In genomic region chr17:64448665-64449512, GRCh38 we compare ENCODE assay signal across 8 cellular contexts. TPM values are rescaled to one million over a fixed set of nuclear protein-coding genes. Genes with fewer than 3 reads are reported as not detected.
A peak's percentile ranks its signal among the peaks of the same experiment; 100 is the strongest.
DNase-seq lines count a peak whose midpoint lies in the region; ATAC-seq lines count a peak whose summit lies in the region.

Gene MILR1 (plus strand): TSS chr17:64449115. CDS start chr17:64449169, 54 bp downstream.

- H2AK5ac ChIP-seq in neuronal stem cell (ENCODE audit: low read depth, low read length) = no peak within 1 kb of the TSS

- no peak within 1 kb of the TSS for H2AFZ ChIP-seq in neuronal stem cell (ENCODE audit: low read length)

- H4K91ac ChIP-seq in neuronal stem cell (ENCODE audit: low read depth, low read length, poor library complexity) = no peak within 1 kb of the TSS

- no peak within 1 kb of the TSS for H2BK5ac ChIP-seq in neuronal stem cell (ENCODE audit: low read length)

- no peak within 1 kb of the TSS for H2BK15ac ChIP-seq in neuronal stem cell (ENCODE audit: low read length)

- no peak within 1 kb of the TSS for H3K4me2 ChIP-seq in neuronal stem cell (ENCODE audit: insufficient read depth, low read length, poor library complexity, severe bottlenecking)

- no peak within 1 kb of the TSS for H3K14ac ChIP-seq in neuronal stem cell (ENCODE audit: low read length)

- H3K4me3 ChIP-seq in skeletal muscle tissue (ENCODE audit: low read length in 3 of 3) (peak within 1 kb of the TSS in 1 of 3 donors; percentile 3), neuronal stem cell (ENCODE audit: low read length in 2 of 2) (no peak within 1 kb of the TSS)

- H4K8ac ChIP-seq in neuronal stem cell (ENCODE audit: low read depth, low read length) = no peak within 1 kb of the TSS

- H3K18ac ChIP-seq in neuronal stem cell (ENCODE audit: low read length) = no peak within 1 kb of the TSS

- H3K4ac ChIP-seq in neuronal stem cell (ENCODE audit: low read length) = no peak within 1 kb of the TSS

- WGBS in neuronal stem cell (ENCODE audit: extremely low coverage in 2 of 2, insufficient read length in 2 of 2, insufficient replicate concordance in 1 of 2), 2 donors = no CpG with 5 or more reads among the region's 10 CpGs

- no peaks in the 10 kb centered on the region for H3K9me3 ChIP-seq in skeletal muscle tissue (ENCODE audit: control insufficient read depth in 3 of 3, low read length in 3 of 3)
- H3K9me3 ChIP-seq in neuronal stem cell (replicated peaks in 1 of 2; ENCODE audit: control insufficient read depth in 2 of 2, insufficient read depth in 1 of 2, low read depth in 1 of 2, low read length in 2 of 2) = no peaks in the 10 kb centered on the region

- no peaks in the 10 kb centered on the region for H3K36me3 ChIP-seq in skeletal muscle tissue (ENCODE audit: control insufficient read depth in 3 of 3, insufficient read depth in 3 of 3, low read length in 3 of 3)
- no peaks in the 10 kb centered on the region for H3K36me3 ChIP-seq in neuronal stem cell (replicated peaks in 1 of 2; ENCODE audit: control insufficient read depth in 2 of 2, insufficient read depth in 2 of 2, low read length in 2 of 2)

- H2BK120ac ChIP-seq in neuronal stem cell (ENCODE audit: low read depth, low read length) = no peak within 1 kb of the TSS

- H3K9ac ChIP-seq in skeletal muscle tissue (ENCODE audit: low read depth in 1 of 3, low read length in 3 of 3) = no peak within 1 kb of the TSS
- no peak within 1 kb of the TSS for H3K9ac ChIP-seq in neuronal stem cell (ENCODE audit: low read depth, low read length, poor library complexity)

- peak; percentile 100 for DNase-seq in AML-193 (lab: John Stamatoyannopoulos, UW)
- peak; percentile 21 to 57 for DNase-seq in SW 1271 (lab: John Stamatoyannopoulos, UW)
- DNase-seq in foreskin melanocyte = peak; percentile 69
- DNase-seq in NCI-H526 treated with DMSO at 0.1 percent for 48 hours (lab: John Stamatoyannopoulos, UW) = no peak
- no peak for DNase-seq in neuronal stem cell (ENCODE audit: low spot score)
- no peak for DNase-seq in epidermal melanocyte (ENCODE audit: insufficient read length, low spot score)

- H3K4me1 ChIP-seq in skeletal muscle tissue (ENCODE audit: control insufficient read depth in 3 of 3, insufficient read depth in 3 of 3, low read length in 3 of 3) (peaks cover 0 to 2% (median 0%) of the 10 kb centered on the region in 3 donors), neuronal stem cell (ENCODE audit: control insufficient read depth in 2 of 2, insufficient read depth in 1 of 2, low read depth in 1 of 2, low read length in 2 of 2) (no peaks in the 10 kb centered on the region)

- no peaks in the 10 kb centered on the region for H3K79me1 ChIP-seq in neuronal stem cell (ENCODE audit: low read depth, low read length)

- H3K27me3 ChIP-seq in skeletal muscle tissue (ENCODE audit: control insufficient read depth in 3 of 3, insufficient read depth in 3 of 3, low read length in 3 of 3) = no peaks in the 10 kb centered on the region
- peaks cover 0 to 6% (median 0%) of the 10 kb centered on the region in 3 experiments for H3K27me3 ChIP-seq in neuronal stem cell (ENCODE audit: control insufficient read depth in 3 of 3, insufficient read depth in 3 of 3, low read depth in 1 of 3, low read length in 3 of 3)

- H3K27ac ChIP-seq in skeletal muscle tissue (ENCODE audit: low read depth, low read length) (peak within 1 kb of the TSS; percentile 55), neuronal stem cell (replicated peaks; ENCODE audit: low read length) (no peak within 1 kb of the TSS)

- ATAC-seq in GM21786 (IDR thresholded peaks at IDR 0.05; ENCODE audit: unreplicated experiment) = peak; percentile 65

- no peak within 1 kb of the TSS for H3K23ac ChIP-seq in neuronal stem cell (ENCODE audit: low read depth, low read length, poor library complexity)

- no peak within 1 kb of the TSS for H2BK12ac ChIP-seq in neuronal stem cell (ENCODE audit: low read length)

RNA-seq across cellular contexts. Expression of gene MILR1, which starts in this region (rescaled TPM):
- 10.4 TPM for total RNA-seq in skeletal muscle tissue
- not detected for polyA plus RNA-seq in neuronal stem cell (2013, experiment 1 of 2)
- polyA plus RNA-seq in neuronal stem cell (2013, experiment 2 of 2) = not detected

Comparison
In these comparisons a context has a peak if more than half of its experiments do, and no peak if none do; other contexts are left out.
1. DNase-seq: peak in AML-193 (2 of 2), SW 1271 (2 of 2) and foreskin melanocyte (single experiment); none in NCI-H526 treated with DMSO at 0.1 percent for 48 hours (single experiment), neuronal stem cell (single experiment) and epidermal melanocyte (single experiment).